In genomic region chr2:173791502-173791901, GRCh38 we compare ENCODE assay signal across 1 cellular context.
TF ChIP-seq lines count a peak whose summit lies in the region.

No MANE protein-coding gene starts in this region.

TF ChIP-seq in endothelial cell of umbilical vein, 7 proteins besides CTCF, POLR2A, EP300 and RAD21 (continued from another document):
- TF ChIP-seq JUN (IDR thresholded peaks at IDR 0.05; ENCODE audit: borderline replicate concordance, insufficient read depth, insufficient read length, low read depth): no peak
- no peak for TF ChIP-seq FOS (IDR thresholded peaks at IDR 0.05; ENCODE audit: borderline replicate concordance, insufficient read depth, low read length)
